Comparison of ENCODE assay signal across 8 cellular contexts in genomic region chr13:27379694-27380596, GRCh38. TPM values are rescaled to one million over a fixed set of nuclear protein-coding genes. Genes with fewer than 3 reads are reported as not detected.
DNase-seq lines count a peak whose midpoint lies in the region; ATAC-seq and TF ChIP-seq lines count a peak whose summit lies in the region.

No MANE protein-coding gene starts in this region.

- H3K27ac ChIP-seq in GM23248 (no peak overlapping the region), esophagus squamous epithelium (no peak overlapping the region)

- H3K9ac ChIP-seq in GM23248, result no peak overlapping the region

- no peaks in the 10 kb centered on the region for H3K9me3 ChIP-seq in GM23248 (ENCODE audit: low read depth)
- H3K9me3 ChIP-seq in esophagus squamous epithelium, result no peaks in the 10 kb centered on the region

- H4K20me1 ChIP-seq in GM23248 (ENCODE audit: insufficient read depth), result no peaks in the 10 kb centered on the region

- H3K4me1 ChIP-seq in GM23248 (ENCODE audit: insufficient read depth), result no peaks in the 10 kb centered on the region
- no peaks in the 10 kb centered on the region for H3K4me1 ChIP-seq in esophagus squamous epithelium

- DNase-seq in AG09319 (ENCODE audit: extremely low read depth, low read depth) (no peak), GM23248 (peak; percentile 78), NCI-H748 (lab: John Stamatoyannopoulos, UW; ENCODE audit: unreplicated experiment) (peak; percentile 91), esophagus squamous epithelium (lab: John Stamatoyannopoulos, UW) (no peak), occipital lobe (lab: John Stamatoyannopoulos, UW) (peak; percentile 7), ureter (ENCODE audit: low spot score) (peak; percentile 68)
- DNase-seq in activated CD8-positive, alpha-beta memory T cell treated with anti-CD3 and anti-CD28 coated beads, Interleukin-2, amount 50 U/mL, for 4 hours, result peak; percentile 49

- intact Hi-C loops in esophagus squamous epithelium (cut with DNase I), result loop anchor here (5.0 kb wide), 1 partner anchor 447 kb away; no protein-coding TSS in a partner anchor

- no peak overlapping the region for H3K4me3 ChIP-seq in GM23248
- H3K4me3 ChIP-seq in esophagus squamous epithelium, result no peak overlapping the region

- TF ChIP-seq CTCF in AG09319 (IDR thresholded peaks at IDR 0.05; ENCODE audit: low read depth, low read length), result peak; percentile 56
- peak; percentile 20 to 63 (median 47) for TF ChIP-seq CTCF in esophagus squamous epithelium (IDR thresholded peaks at IDR 0.05)

- TF ChIP-seq POLR2A in esophagus squamous epithelium (IDR thresholded peaks at IDR 0.05), result no peak

- WGBS in GM23248 (ENCODE audit: low coverage in 1 of 2, low lambda C conversion rate in 2 of 2, missing lambda C conversion rate in 2 of 2), 2 experiments, result 20 to 28% methylated on average over 13 of the region's 13 CpGs
- WGBS in esophagus squamous epithelium, 2 donors, result 34 to 38% methylated on average over 10 to 13 of the region's 13 CpGs

- H3K27me3 ChIP-seq in GM23248 (replicated peaks; ENCODE audit: insufficient read depth) (peaks cover 13% of the 10 kb centered on the region; the same call in 1 of the 2 replicates), esophagus squamous epithelium (peaks cover 0 to 45% (median 0%) of the 10 kb centered on the region in 4 donors)

- no peak for ATAC-seq in HG02870 (IDR thresholded peaks at IDR 0.05; ENCODE audit: unreplicated experiment)

- H3K79me2 ChIP-seq in GM23248 (ENCODE audit: insufficient read depth), result no peaks in the 10 kb centered on the region

- peaks cover 7% of the 10 kb centered on the region; the same call in 1 of the 2 replicates for H3F3A ChIP-seq in GM23248 (ENCODE audit: insufficient read depth)

- H3K9me2 ChIP-seq in GM23248 (ENCODE audit: insufficient read depth), result no peaks in the 10 kb centered on the region

- no peak overlapping the region for H3K4me2 ChIP-seq in GM23248 (ENCODE audit: unreplicated experiment)

- peak overlapping the region; percentile 60 for H2AFZ ChIP-seq in GM23248

- no peaks in the 10 kb centered on the region for H3K36me3 ChIP-seq in GM23248 (ENCODE audit: low read depth)
- no peaks in the 10 kb centered on the region for H3K36me3 ChIP-seq in esophagus squamous epithelium

- in situ Hi-C loops in GM23248 (cut with MboI), result no loop called here

RNA-seq across cellular contexts. Expression of gene GTF3A, which starts 44.5 kb away (rescaled TPM):
- total RNA-seq in GM23248 (2014; rRNA removed; shearing (Covaris generic)), result 59.9 and 86.2 TPM in 2 replicates
- polyA plus RNA-seq in GM23248 (2016; fragmentation: Nextera tagmentation; extraction: Ambion mirVana), result 163 TPM in 2 replicates
- total RNA-seq in esophagus squamous epithelium (100 to 1,000 TPM in 1 of 4 donors, 10 to 100 TPM in 3; 76.4 to 113 (median 86.5) TPM), occipital lobe (68.0 TPM), ureter (76.2 TPM)

Comparison
In these comparisons a context has a peak if more than half of its experiments do, and no peak if none do; other contexts are left out.
1. DNase-seq: peak in GM23248 (single experiment), NCI-H748 (single experiment), activated CD8-positive, alpha-beta memory T cell treated with anti-CD3 and anti-CD28 coated beads, Interleukin-2, amount 50 U/mL, for 4 hours (single experiment), occipital lobe (single experiment) and ureter (single experiment); none in AG09319 (single experiment) and esophagus squamous epithelium (single experiment).